Comparison of ENCODE assay signal across 20 cellular contexts in genomic region chr14:33103489-33103888, GRCh38.
DNase-seq lines count a peak whose midpoint lies in the region; ATAC-seq, FAIRE-seq and TF ChIP-seq lines count a peak whose summit lies in the region.
"Had no signal": no experiment of that assay in that cellular context is flagged by ENCODE, and none has a peak within 500 bp of the region (broad histone marks: within the 10 kb centered on the region; RNA-seq: fewer than 3 reads in every experiment).

No MANE protein-coding gene starts in this region.

- intact Hi-C loops in heart left ventricle (cut with DNase I) (no loop called here), left colon (cut with DNase I, micrococcal nuclease) (no loop called here)

- peaks cover 3% of the 10 kb centered on the region for H3K9me3 Mint-ChIP-seq in activated T-cell treated with anti-CD3 and anti-CD28 coated beads, Interleukin-2, amount 50 U/mL, for 24 hours
- H3K9me3 Mint-ChIP-seq in activated CD4-positive, alpha-beta memory T cell treated with anti-CD3 and anti-CD28 coated beads, Interleukin-2, amount 10 ng/mL, durations not matched to agents 7 days and 5 days: no peaks in the 10 kb centered on the region
- H3K9me3 Mint-ChIP-seq: HFFc6 had no signal

- peaks cover 0 to 10% (median 0%) of the 10 kb centered on the region in 12 donors for H3K4me1 ChIP-seq in heart left ventricle
- H3K4me1 ChIP-seq: BLaER1 had no signal

- CTCF ChIA-PET in activated CD4-positive, alpha-beta memory T cell treated with anti-CD3 and anti-CD28 coated beads, Interleukin-2, amount 10 ng/mL, durations not matched to agents 7 days and 5 days (lab: Charles Lee): no interaction called here

- H3K27me3 ChIP-seq in heart left ventricle: no peaks in the 10 kb centered on the region
- H3K27me3 ChIP-seq: BLaER1 had no signal

- no peak for TF ChIP-seq CTCF in heart left ventricle (IDR thresholded peaks at IDR 0.05)
- TF ChIP-seq CTCF in omental fat pad (IDR thresholded peaks at IDR 0.05): no peak

- FAIRE-seq in endometrium (lab: Jason Lieb, UNC): peak; percentile 41
- FAIRE-seq: GM12892 had no signal

- no peaks in the 10 kb centered on the region for H3K27me3 Mint-ChIP-seq in activated T-cell treated with anti-CD3 and anti-CD28 coated beads, Interleukin-2, amount 50 U/mL, for 24 hours
- no peaks in the 10 kb centered on the region for H3K27me3 Mint-ChIP-seq in activated CD4-positive, alpha-beta memory T cell treated with anti-CD3 and anti-CD28 coated beads, Interleukin-2, amount 10 ng/mL, durations not matched to agents 7 days and 5 days
- H3K27me3 Mint-ChIP-seq: CD4-positive, alpha-beta memory T cell had no signal

- no peak overlapping the region for H3K27ac ChIP-seq in heart left ventricle
- H3K27ac ChIP-seq: BLaER1, KMS-11 had no signal

- no peak overlapping the region for H3K4me3 Mint-ChIP-seq in activated T-cell treated with anti-CD3 and anti-CD28 coated beads, Interleukin-2, amount 50 U/mL, for 24 hours
- no peak overlapping the region for H3K4me3 Mint-ChIP-seq in activated CD4-positive, alpha-beta memory T cell treated with anti-CD3 and anti-CD28 coated beads, Interleukin-2, amount 10 ng/mL, durations not matched to agents 7 days and 5 days
- H3K4me3 Mint-ChIP-seq: CD4-positive, alpha-beta memory T cell; HFFc6 had no signal

- ATAC-seq in heart left ventricle (peak in 3 of 4 donors; percentile 73 to 95 (median 88)), left colon (peak; percentile 96), omental fat pad (ENCODE audit: low FRiP score) (peak; percentile 75)
- ATAC-seq: Panc1 had no signal

- H3K36me3 Mint-ChIP-seq in activated T-cell treated with anti-CD3 and anti-CD28 coated beads, Interleukin-2, amount 50 U/mL, for 24 hours (ENCODE audit: low read depth): no peaks in the 10 kb centered on the region
- H3K36me3 Mint-ChIP-seq in activated CD4-positive, alpha-beta memory T cell treated with anti-CD3 and anti-CD28 coated beads, Interleukin-2, amount 10 ng/mL, durations not matched to agents 7 days and 5 days (ENCODE audit: low read depth): no peaks in the 10 kb centered on the region
- H3K36me3 Mint-ChIP-seq: CD4-positive, alpha-beta memory T cell had no signal

- 46 to 77% (median 54%) methylated on average over 3 of the region's 3 CpGs for WGBS in heart left ventricle, 4 donors

- no peaks in the 10 kb centered on the region for H3K4me1 Mint-ChIP-seq in activated T-cell treated with anti-CD3 and anti-CD28 coated beads, Interleukin-2, amount 50 U/mL, for 24 hours (ENCODE audit: low read depth)
- H3K4me1 Mint-ChIP-seq in activated CD4-positive, alpha-beta memory T cell treated with anti-CD3 and anti-CD28 coated beads, Interleukin-2, amount 10 ng/mL, durations not matched to agents 7 days and 5 days: no peaks in the 10 kb centered on the region
- H3K4me1 Mint-ChIP-seq: CD4-positive, alpha-beta memory T cell had no signal

- DNase-seq in heart left ventricle (no peak), left colon (no peak), omental fat pad (ENCODE audit: low spot score) (no peak), DMS53 treated with DMSO at 0.1 percent for 48 hours (lab: John Stamatoyannopoulos, UW; ENCODE audit: unreplicated experiment) (no peak), NCI-H2171 (lab: John Stamatoyannopoulos, UW) (no peak)
- DNase-seq in activated T-cell treated with anti-CD3 and anti-CD28 coated beads, Interleukin-2, amount 50 U/mL, for 24 hours: no peak
- no peak for DNase-seq in activated CD4-positive, alpha-beta memory T cell treated with anti-CD3 and anti-CD28 coated beads, Interleukin-2, amount 10 ng/mL, durations not matched to agents 7 days and 5 days
- DNase-seq: Calu3; CD4-positive, alpha-beta memory T cell; EL; H7; HFFc6; NCI-H1436; NCI-H1930; NCI-H526 treated with DMSO at 0.1 percent for 48 hours had no signal

- no peaks in the 10 kb centered on the region for H3K9me3 ChIP-seq in heart left ventricle
- H3K9me3 ChIP-seq: BLaER1 had no signal

- H3K36me3 ChIP-seq in heart left ventricle: no peaks in the 10 kb centered on the region
- H3K36me3 ChIP-seq: BLaER1 had no signal

- no peak overlapping the region for H3K4me3 ChIP-seq in heart left ventricle
- H3K4me3 ChIP-seq: BLaER1 had no signal

- no peak overlapping the region for H3K27ac Mint-ChIP-seq in activated T-cell treated with anti-CD3 and anti-CD28 coated beads, Interleukin-2, amount 50 U/mL, for 24 hours
- H3K27ac Mint-ChIP-seq in activated CD4-positive, alpha-beta memory T cell treated with anti-CD3 and anti-CD28 coated beads, Interleukin-2, amount 10 ng/mL, durations not matched to agents 7 days and 5 days: no peak overlapping the region
- H3K27ac Mint-ChIP-seq: CD4-positive, alpha-beta memory T cell; HFFc6 had no signal

- POLR2A ChIA-PET in activated CD4-positive, alpha-beta memory T cell treated with anti-CD3 and anti-CD28 coated beads, Interleukin-2, amount 10 ng/mL, durations not matched to agents 7 days and 5 days (lab: Charles Lee): no interaction called here

- TF ChIP-seq POLR2A in heart left ventricle (IDR thresholded peaks at IDR 0.05): no peak
